7 cellular contexts compared by ENCODE assay signal in genomic region chr2:72893594-72894319, GRCh38. TPM values are rescaled to one million over a fixed set of nuclear protein-coding genes. Genes with fewer than 3 reads are reported as not detected.
DNase-seq lines count a peak whose midpoint lies in the region; ATAC-seq and TF ChIP-seq lines count a peak whose summit lies in the region.

No MANE protein-coding gene starts in this region.

- no peak for TF ChIP-seq POLR2A in body of pancreas (IDR thresholded peaks at IDR 0.05)
- TF ChIP-seq POLR2A in thyroid gland (IDR thresholded peaks at IDR 0.05): no peak

- DNase-seq in GDM1 (lab: John Stamatoyannopoulos, UW) (peak; percentile 5), RKO (ENCODE audit: low spot score) (peak; percentile 49), body of pancreas (peak; percentile 37 to 53 (median 44)), kidney tubule cell (ENCODE audit: low spot score) (peak; percentile 79), thyroid gland (peak; percentile 34 to 38)

- peaks cover 0 to 5% of the 10 kb centered on the region in 2 donors for H3K36me3 ChIP-seq in body of pancreas (replicated peaks in 1 of 2; ENCODE audit: insufficient read depth in 1 of 2, low read depth in 2 of 2)
- peaks cover 4 to 6% of the 10 kb centered on the region in 2 donors for H3K36me3 ChIP-seq in thyroid gland

- ATAC-seq in GM19468 (IDR thresholded peaks at IDR 0.05; ENCODE audit: extremely low read depth, unreplicated experiment) (peak; percentile 55), HG03460 (IDR thresholded peaks at IDR 0.05; ENCODE audit: unreplicated experiment) (peak; percentile 61), body of pancreas (peak; percentile 47)

- H3K27ac ChIP-seq in body of pancreas (no peak overlapping the region), thyroid gland (no peak overlapping the region)

- H3K27me3 ChIP-seq in body of pancreas: no peaks in the 10 kb centered on the region
- no peaks in the 10 kb centered on the region for H3K27me3 ChIP-seq in thyroid gland

- WGBS in body of pancreas, 2 donors: 48 to 74% methylated on average over 5 to 15 of the region's 15 CpGs
- 40 to 71% methylated on average over 4 to 13 of the region's 15 CpGs for WGBS in thyroid gland, 2 donors

- H3K4me3 ChIP-seq in body of pancreas (no peak overlapping the region), thyroid gland (replicated peaks in 1 of 3) (no peak overlapping the region)

- TF ChIP-seq CTCF in body of pancreas (IDR thresholded peaks at IDR 0.05) (peak; percentile 18 to 57 (median 41)), thyroid gland (IDR thresholded peaks at IDR 0.05) (peak in 4 of 6 experiments; percentile 27 to 46 (median 30))

- H3K4me1 ChIP-seq in body of pancreas: peaks cover 31% of the 10 kb centered on the region
- peaks cover 5 to 10% of the 10 kb centered on the region in 2 donors for H3K4me1 ChIP-seq in thyroid gland

- intact Hi-C loops in body of pancreas (cut with DNase I): loop anchor here (5.0 to 10.0 kb wide), 2 partner anchors 79 to 281 kb away; no protein-coding TSS in a partner anchor
- intact Hi-C loops in thyroid gland (cut with DNase I): loop anchor here (10.0 kb wide), 1 partner anchor 281 kb away; no protein-coding TSS in a partner anchor

- H3K9me3 ChIP-seq in body of pancreas: no peaks in the 10 kb centered on the region
- no peaks in the 10 kb centered on the region for H3K9me3 ChIP-seq in thyroid gland

RNA-seq across cellular contexts. Expression of gene SPR, which starts 6.5 kb away (rescaled TPM):
- total RNA-seq in body of pancreas (10 to 100 TPM; 62.6 to 84.6 TPM), thyroid gland (10 to 100 TPM; 29.4 to 83.0 (median 55.9) TPM)

RNA-seq across cellular contexts. Expression of gene EMX1, which starts 23.6 kb away (rescaled TPM):
- under 1 TPM; 0.26 to 0.33 TPM for total RNA-seq in body of pancreas
- under 1 TPM in 1 of 4 donors, not detected in 3; 0.22 TPM for total RNA-seq in thyroid gland

Comparison
In these comparisons a context has a peak if more than half of its experiments do, and no peak if none do; other contexts are left out.
1. DNase-seq: peak in every context shown above with its lines; median percentile 79 in kidney tubule cell; 49 in RKO; 44 in body of pancreas; 36 in thyroid gland; 5 in GDM1.